ENCODE assay signal across 1 cellular context in the genomic region with DNA sequence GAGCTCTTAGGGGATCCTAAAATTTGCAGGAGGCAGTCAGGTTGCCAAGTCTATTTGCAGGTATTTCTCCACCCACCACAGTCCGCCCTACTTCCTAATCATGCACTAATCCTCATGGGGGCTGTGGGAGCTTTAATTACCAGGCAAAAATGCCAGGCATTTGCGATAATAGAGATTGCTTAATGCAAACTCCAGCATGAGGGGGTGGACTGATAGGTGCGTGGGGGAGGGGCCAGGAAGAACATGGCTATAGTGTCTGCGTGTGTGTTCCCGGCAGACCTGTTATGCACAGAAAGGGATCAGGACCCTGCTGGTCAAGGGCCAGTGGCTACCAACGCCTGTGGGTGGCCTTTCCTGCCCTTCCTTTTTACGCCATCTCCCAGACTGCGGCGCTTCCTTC.
TF ChIP-seq lines count a peak whose summit lies in the region.

No MANE protein-coding gene starts in this region.

TF ChIP-seq in H1, 55 proteins besides CTCF, POLR2A, EP300 and RAD21:
- TF ChIP-seq SIX5 (IDR thresholded peaks at IDR 0.05; ENCODE audit: low read depth, low read length) = no peak
- no peak for TF ChIP-seq RBBP5 (IDR thresholded peaks at IDR 0.05; ENCODE audit: borderline replicate concordance, low read depth, low read length)
- TF ChIP-seq KDM4A (IDR thresholded peaks at IDR 0.05; ENCODE audit: low read depth, low read length, severe bottlenecking) = no peak
- no peak for TF ChIP-seq ATF2 (IDR thresholded peaks at IDR 0.05; ENCODE audit: low read length)
- TF ChIP-seq SP4 (IDR thresholded peaks at IDR 0.05; ENCODE audit: low read length) = no peak
- no peak for TF ChIP-seq CHD1 (IDR thresholded peaks at IDR 0.05; ENCODE audit: low read depth, low read length)
- no peak for TF ChIP-seq CBX8 (IDR thresholded peaks at IDR 0.05; ENCODE audit: borderline replicate concordance, low read depth, low read length)
- no peak for TF ChIP-seq RNF2 (IDR thresholded peaks at IDR 0.05; ENCODE audit: borderline replicate concordance, low read depth, low read length, missing control alignments, poor library complexity, severe bottlenecking)
- TF ChIP-seq SP2 (IDR thresholded peaks at IDR 0.05; ENCODE audit: low read length) = no peak
- no peak for TF ChIP-seq MAFK (IDR thresholded peaks at IDR 0.05; ENCODE audit: low read depth, low read length)
- TF ChIP-seq, protein P1, sequence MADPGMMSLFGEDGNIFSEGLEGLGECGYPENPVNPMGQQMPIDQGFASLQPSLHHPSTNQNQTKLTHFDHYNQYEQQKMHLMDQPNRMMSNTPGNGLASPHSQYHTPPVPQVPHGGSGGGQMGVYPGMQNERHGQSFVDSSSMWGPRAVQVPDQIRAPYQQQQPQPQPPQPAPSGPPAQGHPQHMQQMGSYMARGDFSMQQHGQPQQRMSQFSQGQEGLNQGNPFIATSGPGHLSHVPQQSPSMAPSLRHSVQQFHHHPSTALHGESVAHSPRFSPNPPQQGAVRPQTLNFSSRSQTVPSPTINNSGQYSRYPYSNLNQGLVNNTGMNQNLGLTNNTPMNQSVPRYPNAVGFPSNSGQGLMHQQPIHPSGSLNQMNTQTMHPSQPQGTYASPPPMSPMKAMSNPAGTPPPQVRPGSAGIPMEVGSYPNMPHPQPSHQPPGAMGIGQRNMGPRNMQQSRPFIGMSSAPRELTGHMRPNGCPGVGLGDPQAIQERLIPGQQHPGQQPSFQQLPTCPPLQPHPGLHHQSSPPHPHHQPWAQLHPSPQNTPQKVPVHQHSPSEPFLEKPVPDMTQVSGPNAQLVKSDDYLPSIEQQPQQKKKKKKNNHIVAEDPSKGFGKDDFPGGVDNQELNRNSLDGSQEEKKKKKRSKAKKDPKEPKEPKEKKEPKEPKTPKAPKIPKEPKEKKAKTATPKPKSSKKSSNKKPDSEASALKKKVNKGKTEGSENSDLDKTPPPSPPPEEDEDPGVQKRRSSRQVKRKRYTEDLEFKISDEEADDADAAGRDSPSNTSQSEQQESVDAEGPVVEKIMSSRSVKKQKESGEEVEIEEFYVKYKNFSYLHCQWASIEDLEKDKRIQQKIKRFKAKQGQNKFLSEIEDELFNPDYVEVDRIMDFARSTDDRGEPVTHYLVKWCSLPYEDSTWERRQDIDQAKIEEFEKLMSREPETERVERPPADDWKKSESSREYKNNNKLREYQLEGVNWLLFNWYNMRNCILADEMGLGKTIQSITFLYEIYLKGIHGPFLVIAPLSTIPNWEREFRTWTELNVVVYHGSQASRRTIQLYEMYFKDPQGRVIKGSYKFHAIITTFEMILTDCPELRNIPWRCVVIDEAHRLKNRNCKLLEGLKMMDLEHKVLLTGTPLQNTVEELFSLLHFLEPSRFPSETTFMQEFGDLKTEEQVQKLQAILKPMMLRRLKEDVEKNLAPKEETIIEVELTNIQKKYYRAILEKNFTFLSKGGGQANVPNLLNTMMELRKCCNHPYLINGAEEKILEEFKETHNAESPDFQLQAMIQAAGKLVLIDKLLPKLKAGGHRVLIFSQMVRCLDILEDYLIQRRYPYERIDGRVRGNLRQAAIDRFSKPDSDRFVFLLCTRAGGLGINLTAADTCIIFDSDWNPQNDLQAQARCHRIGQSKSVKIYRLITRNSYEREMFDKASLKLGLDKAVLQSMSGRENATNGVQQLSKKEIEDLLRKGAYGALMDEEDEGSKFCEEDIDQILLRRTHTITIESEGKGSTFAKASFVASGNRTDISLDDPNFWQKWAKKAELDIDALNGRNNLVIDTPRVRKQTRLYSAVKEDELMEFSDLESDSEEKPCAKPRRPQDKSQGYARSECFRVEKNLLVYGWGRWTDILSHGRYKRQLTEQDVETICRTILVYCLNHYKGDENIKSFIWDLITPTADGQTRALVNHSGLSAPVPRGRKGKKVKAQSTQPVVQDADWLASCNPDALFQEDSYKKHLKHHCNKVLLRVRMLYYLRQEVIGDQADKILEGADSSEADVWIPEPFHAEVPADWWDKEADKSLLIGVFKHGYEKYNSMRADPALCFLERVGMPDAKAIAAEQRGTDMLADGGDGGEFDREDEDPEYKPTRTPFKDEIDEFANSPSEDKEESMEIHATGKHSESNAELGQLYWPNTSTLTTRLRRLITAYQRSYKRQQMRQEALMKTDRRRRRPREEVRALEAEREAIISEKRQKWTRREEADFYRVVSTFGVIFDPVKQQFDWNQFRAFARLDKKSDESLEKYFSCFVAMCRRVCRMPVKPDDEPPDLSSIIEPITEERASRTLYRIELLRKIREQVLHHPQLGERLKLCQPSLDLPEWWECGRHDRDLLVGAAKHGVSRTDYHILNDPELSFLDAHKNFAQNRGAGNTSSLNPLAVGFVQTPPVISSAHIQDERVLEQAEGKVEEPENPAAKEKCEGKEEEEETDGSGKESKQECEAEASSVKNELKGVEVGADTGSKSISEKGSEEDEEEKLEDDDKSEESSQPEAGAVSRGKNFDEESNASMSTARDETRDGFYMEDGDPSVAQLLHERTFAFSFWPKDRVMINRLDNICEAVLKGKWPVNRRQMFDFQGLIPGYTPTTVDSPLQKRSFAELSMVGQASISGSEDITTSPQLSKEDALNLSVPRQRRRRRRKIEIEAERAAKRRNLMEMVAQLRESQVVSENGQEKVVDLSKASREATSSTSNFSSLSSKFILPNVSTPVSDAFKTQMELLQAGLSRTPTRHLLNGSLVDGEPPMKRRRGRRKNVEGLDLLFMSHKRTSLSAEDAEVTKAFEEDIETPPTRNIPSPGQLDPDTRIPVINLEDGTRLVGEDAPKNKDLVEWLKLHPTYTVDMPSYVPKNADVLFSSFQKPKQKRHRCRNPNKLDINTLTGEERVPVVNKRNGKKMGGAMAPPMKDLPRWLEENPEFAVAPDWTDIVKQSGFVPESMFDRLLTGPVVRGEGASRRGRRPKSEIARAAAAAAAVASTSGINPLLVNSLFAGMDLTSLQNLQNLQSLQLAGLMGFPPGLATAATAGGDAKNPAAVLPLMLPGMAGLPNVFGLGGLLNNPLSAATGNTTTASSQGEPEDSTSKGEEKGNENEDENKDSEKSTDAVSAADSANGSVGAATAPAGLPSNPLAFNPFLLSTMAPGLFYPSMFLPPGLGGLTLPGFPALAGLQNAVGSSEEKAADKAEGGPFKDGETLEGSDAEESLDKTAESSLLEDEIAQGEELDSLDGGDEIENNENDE (IDR thresholded peaks at IDR 0.05; ENCODE audit: insufficient replicate concordance, low read length) = no peak
